In the genomic region with DNA sequence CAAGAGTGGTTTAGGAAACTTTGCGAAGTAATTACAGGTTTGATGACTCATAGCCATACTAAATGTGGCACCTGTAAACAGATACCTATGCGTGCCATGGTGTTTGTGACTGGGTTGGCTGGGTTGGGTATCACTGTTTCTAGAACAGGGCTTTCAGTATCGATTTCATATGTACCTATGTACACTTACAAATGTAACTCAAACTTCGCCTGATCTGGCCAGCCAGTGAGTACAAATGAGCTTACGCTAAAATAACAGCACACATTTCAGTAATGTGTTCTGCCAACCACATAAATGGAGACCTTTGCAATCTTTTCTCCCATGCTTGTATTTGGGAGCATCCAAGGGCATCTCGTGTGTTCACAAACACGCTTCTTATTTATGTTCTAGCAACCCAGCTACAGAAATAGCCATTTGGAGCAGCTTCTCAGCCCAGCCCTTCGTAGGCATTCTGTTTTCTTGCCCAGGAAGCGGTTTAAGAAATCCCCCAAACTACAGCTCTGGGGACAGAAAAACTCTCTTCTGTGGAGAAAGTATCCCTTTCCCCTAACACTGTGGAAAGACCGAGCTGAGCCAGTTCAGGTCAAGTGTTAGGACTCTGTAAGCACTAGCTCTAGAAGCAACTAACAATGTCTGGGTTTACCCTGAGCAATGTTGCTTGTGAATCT, we compare ENCODE assay signal across 8 cellular contexts. TPM values are rescaled to one million over a fixed set of nuclear protein-coding genes. Genes with fewer than 3 reads are reported as not detected.
DNase-seq lines count a peak whose midpoint lies in the region; ATAC-seq lines count a peak whose summit lies in the region.

No MANE protein-coding gene starts in this region.

- peak overlapping the region; percentile 78 for H3K27ac Mint-ChIP-seq in activated naive CD8-positive, alpha-beta T cell treated with anti-CD3 and anti-CD28 coated beads for 36 hours

- no peaks in the 10 kb centered on the region for H3K27me3 Mint-ChIP-seq in activated naive CD8-positive, alpha-beta T cell treated with anti-CD3 and anti-CD28 coated beads for 36 hours

- DNase-seq in NCI-H510A (lab: John Stamatoyannopoulos, UW) = peak; percentile 54
- peak; percentile 52 for DNase-seq in activated naive CD8-positive, alpha-beta T cell treated with anti-CD3 and anti-CD28 coated beads for 36 hours
- DNase-seq in stimulated activated CD4-positive, alpha-beta T cell treated with anti-CD3 and anti-CD28 coated beads, TNF-alpha, amount 100 ng/mL, for 1 hour (ENCODE audit: low read depth in 3 of 3, low spot score in 1 of 3) = peak; percentile 16 to 31 (median 18)
- DNase-seq in inferior parietal cortex (ENCODE audit: extremely low spot score) = no peak
- no peak for DNase-seq in hepatic stellate cell (ENCODE audit: low spot score)
- no peak for DNase-seq in RKO (ENCODE audit: low spot score)

- peaks cover 45% of the 10 kb centered on the region for H3K4me1 Mint-ChIP-seq in activated naive CD8-positive, alpha-beta T cell treated with anti-CD3 and anti-CD28 coated beads for 36 hours

- no peak overlapping the region for H3K4me3 Mint-ChIP-seq in activated naive CD8-positive, alpha-beta T cell treated with anti-CD3 and anti-CD28 coated beads for 36 hours

- H3K36me3 Mint-ChIP-seq in activated naive CD8-positive, alpha-beta T cell treated with anti-CD3 and anti-CD28 coated beads for 36 hours = peaks cover 4% of the 10 kb centered on the region

- ATAC-seq in GM18498 (IDR thresholded peaks at IDR 0.05; ENCODE audit: unreplicated experiment) (peak; percentile 96), HG02571 (IDR thresholded peaks at IDR 0.05; ENCODE audit: unreplicated experiment) (peak; percentile 93)

- peaks cover 2% of the 10 kb centered on the region for H3K9me3 Mint-ChIP-seq in activated naive CD8-positive, alpha-beta T cell treated with anti-CD3 and anti-CD28 coated beads for 36 hours

RNA-seq across cellular contexts. Expression of gene MDM1, which starts 42.3 kb away (rescaled TPM):
- 10 to 100 TPM; 20.0 to 22.2 TPM for total RNA-seq in activated naive CD8-positive, alpha-beta T cell treated with anti-CD3 and anti-CD28 coated beads for 36 hours

Comparison
In these comparisons a context has a peak if more than half of its experiments do, and no peak if none do; other contexts are left out.
1. DNase-seq: peak in NCI-H510A (single experiment), activated naive CD8-positive, alpha-beta T cell treated with anti-CD3 and anti-CD28 coated beads for 36 hours (single experiment) and stimulated activated CD4-positive, alpha-beta T cell treated with anti-CD3 and anti-CD28 coated beads, TNF-alpha, amount 100 ng/mL, for 1 hour (3 of 3); none in inferior parietal cortex (single experiment), hepatic stellate cell (single experiment) and RKO (single experiment).